ENCODE assay signal across 1 cellular context in the genomic region with DNA sequence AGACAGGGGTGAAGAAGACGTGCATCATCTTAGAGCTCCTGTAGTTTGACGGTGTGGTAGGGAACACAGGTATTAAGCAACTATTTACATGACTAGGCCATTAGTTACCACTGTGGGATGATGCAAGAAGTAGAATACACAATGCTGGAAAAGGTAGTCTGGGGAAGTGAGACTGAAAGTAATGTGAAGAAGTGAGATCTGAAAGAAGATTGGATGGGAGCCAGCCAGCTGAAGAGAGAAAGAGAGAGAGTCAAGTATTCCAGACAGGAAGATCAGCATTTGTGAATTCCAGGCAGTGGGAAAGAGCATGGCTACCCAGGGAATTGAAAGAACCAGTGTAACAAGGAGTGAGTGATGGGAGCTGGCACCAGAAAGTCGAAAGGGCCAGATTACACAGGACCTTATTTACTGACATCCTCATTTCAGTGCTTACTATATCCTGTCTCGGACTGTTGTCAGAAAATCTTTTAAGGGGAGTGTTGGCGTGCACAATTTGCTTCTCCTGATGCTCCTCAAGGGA.
TF ChIP-seq lines count a peak whose summit lies in the region.

No MANE protein-coding gene starts in this region.

TF ChIP-seq in HepG2, 621 proteins besides CTCF, POLR2A, EP300 and RAD21 (continued from another document and continues in another):
- TF ChIP-seq REPIN1 (CRISPR knock-in tag; IDR thresholded peaks at IDR 0.05; ENCODE audit: borderline replicate concordance, low read depth) (0 out of 2 replicates have a peak, but pooled peaks have one; percentile 20), ZFYVE20 (CRISPR knock-in tag; IDR thresholded peaks at IDR 0.05; ENCODE audit: borderline replicate concordance, low read depth) (no peak), ZNF274 (CRISPR knock-in tag; IDR thresholded peaks at IDR 0.05) (no peak), SIX1 (CRISPR knock-in tag; IDR thresholded peaks at IDR 0.05; ENCODE audit: borderline replicate concordance) (no peak), SSRP1 (CRISPR knock-in tag; IDR thresholded peaks at IDR 0.05) (no peak), SAFB2 (CRISPR knock-in tag; IDR thresholded peaks at IDR 0.05; ENCODE audit: borderline replicate concordance, low read depth) (no peak), ELF3 (CRISPR knock-in tag; IDR thresholded peaks at IDR 0.05) (no peak), ZNF619 (CRISPR knock-in tag; IDR thresholded peaks at IDR 0.05) (no peak), SP4 (CRISPR knock-in tag; IDR thresholded peaks at IDR 0.05) (no peak), SP1 (IDR thresholded peaks at IDR 0.05) (no peak), SP1 (CRISPR knock-in tag; IDR thresholded peaks at IDR 0.05) (no peak), ZNF256 (CRISPR knock-in tag; conservative IDR thresholded peaks at IDR 0.05) (no peak), SATB2 (CRISPR knock-in tag; IDR thresholded peaks at IDR 0.05) (no peak), POLR2AphosphoS5 (IDR thresholded peaks at IDR 0.05; ENCODE audit: low read depth, low read length) (no peak), ZNF761 (CRISPR knock-in tag; conservative IDR thresholded peaks at IDR 0.05) (no peak), NR2F1 (CRISPR knock-in tag; IDR thresholded peaks at IDR 0.05) (0 out of 4 replicates have a peak, but pooled peaks of 1 of the 2 experiments have one; percentile 13), STAT5B (CRISPR knock-in tag; IDR thresholded peaks at IDR 0.05) (no peak), NR2F6 (IDR thresholded peaks at IDR 0.05) (no peak), NR2F6 (CRISPR knock-in tag; IDR thresholded peaks at IDR 0.05) (0 out of 2 replicates have a peak, but pooled peaks have one; percentile 7), TBX2 (CRISPR knock-in tag; IDR thresholded peaks at IDR 0.05; ENCODE audit: borderline replicate concordance) (peak; percentile 60), NFE2 (CRISPR knock-in tag; IDR thresholded peaks at IDR 0.05) (no peak), EHMT2 (IDR thresholded peaks at IDR 0.05; ENCODE audit: borderline replicate concordance, low read depth, low read length) (no peak), FOSL2 (CRISPR knock-in tag; IDR thresholded peaks at IDR 0.05) (peak; percentile 83), YEATS2 (CRISPR knock-in tag; IDR thresholded peaks at IDR 0.05; ENCODE audit: borderline replicate concordance) (0 out of 2 replicates have a peak, but pooled peaks have one; percentile 29), ZIK1 (CRISPR knock-in tag; IDR thresholded peaks at IDR 0.05; ENCODE audit: borderline replicate concordance, low read depth) (no peak), CBX1 (IDR thresholded peaks at IDR 0.05; ENCODE audit: low read depth) (no peak)
- TF ChIP-seq, protein P1, sequence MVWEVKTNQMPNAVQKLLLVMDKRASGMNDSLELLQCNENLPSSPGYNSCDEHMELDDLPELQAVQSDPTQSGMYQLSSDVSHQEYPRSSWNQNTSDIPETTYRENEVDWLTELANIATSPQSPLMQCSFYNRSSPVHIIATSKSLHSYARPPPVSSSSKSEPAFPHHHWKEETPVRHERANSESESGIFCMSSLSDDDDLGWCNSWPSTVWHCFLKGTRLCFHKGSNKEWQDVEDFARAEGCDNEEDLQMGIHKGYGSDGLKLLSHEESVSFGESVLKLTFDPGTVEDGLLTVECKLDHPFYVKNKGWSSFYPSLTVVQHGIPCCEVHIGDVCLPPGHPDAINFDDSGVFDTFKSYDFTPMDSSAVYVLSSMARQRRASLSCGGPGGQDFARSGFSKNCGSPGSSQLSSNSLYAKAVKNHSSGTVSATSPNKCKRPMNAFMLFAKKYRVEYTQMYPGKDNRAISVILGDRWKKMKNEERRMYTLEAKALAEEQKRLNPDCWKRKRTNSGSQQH (CRISPR knock-in tag; IDR thresholded peaks at IDR 0.05; ENCODE audit: low read depth), result no peak
- TF ChIP-seq, protein P2, sequence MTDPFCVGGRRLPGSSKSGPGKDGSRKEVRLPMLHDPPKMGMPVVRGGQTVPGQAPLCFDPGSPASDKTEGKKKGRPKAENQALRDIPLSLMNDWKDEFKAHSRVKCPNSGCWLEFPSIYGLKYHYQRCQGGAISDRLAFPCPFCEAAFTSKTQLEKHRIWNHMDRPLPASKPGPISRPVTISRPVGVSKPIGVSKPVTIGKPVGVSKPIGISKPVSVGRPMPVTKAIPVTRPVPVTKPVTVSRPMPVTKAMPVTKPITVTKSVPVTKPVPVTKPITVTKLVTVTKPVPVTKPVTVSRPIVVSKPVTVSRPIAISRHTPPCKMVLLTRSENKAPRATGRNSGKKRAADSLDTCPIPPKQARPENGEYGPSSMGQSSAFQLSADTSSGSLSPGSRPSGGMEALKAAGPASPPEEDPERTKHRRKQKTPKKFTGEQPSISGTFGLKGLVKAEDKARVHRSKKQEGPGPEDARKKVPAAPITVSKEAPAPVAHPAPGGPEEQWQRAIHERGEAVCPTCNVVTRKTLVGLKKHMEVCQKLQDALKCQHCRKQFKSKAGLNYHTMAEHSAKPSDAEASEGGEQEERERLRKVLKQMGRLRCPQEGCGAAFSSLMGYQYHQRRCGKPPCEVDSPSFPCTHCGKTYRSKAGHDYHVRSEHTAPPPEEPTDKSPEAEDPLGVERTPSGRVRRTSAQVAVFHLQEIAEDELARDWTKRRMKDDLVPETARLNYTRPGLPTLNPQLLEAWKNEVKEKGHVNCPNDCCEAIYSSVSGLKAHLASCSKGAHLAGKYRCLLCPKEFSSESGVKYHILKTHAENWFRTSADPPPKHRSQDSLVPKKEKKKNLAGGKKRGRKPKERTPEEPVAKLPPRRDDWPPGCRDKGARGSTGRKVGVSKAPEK (CRISPR knock-in tag; IDR thresholded peaks at IDR 0.05; ENCODE audit: borderline replicate concordance), result no peak
- TF ChIP-seq, protein P3, sequence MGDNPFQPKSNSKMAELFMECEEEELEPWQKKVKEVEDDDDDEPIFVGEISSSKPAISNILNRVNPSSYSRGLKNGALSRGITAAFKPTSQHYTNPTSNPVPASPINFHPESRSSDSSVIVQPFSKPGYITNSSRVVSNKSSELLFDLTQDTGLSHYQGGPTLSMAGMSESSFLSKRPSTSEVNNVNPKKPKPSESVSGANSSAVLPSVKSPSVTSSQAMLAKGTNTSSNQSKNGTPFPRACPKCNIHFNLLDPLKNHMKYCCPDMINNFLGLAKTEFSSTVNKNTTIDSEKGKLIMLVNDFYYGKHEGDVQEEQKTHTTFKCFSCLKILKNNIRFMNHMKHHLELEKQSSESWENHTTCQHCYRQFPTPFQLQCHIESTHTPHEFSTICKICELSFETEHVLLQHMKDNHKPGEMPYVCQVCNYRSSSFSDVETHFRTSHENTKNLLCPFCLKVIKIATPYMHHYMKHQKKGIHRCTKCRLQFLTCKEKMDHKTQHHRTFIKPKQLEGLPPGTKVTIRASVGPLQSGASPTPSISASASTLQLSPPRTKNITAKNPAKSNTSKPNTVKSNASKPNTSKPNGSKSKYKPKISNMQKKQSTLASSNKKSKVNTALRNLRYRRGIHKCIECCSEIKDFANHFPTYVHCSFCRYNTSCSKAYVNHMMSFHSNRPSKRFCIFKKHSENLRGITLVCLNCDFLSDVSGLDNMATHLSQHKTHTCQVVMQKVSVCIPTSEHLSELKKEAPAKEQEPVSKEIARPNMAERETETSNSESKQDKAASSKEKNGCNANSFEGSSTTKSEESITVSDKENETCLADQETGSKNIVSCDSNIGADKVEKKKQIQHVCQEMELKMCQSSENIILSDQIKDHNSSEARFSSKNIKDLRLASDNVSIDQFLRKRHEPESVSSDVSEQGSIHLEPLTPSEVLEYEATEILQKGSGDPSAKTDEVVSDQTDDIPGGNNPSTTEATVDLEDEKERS (CRISPR knock-in tag; IDR thresholded peaks at IDR 0.05), result no peak
- TF ChIP-seq, protein P4, sequence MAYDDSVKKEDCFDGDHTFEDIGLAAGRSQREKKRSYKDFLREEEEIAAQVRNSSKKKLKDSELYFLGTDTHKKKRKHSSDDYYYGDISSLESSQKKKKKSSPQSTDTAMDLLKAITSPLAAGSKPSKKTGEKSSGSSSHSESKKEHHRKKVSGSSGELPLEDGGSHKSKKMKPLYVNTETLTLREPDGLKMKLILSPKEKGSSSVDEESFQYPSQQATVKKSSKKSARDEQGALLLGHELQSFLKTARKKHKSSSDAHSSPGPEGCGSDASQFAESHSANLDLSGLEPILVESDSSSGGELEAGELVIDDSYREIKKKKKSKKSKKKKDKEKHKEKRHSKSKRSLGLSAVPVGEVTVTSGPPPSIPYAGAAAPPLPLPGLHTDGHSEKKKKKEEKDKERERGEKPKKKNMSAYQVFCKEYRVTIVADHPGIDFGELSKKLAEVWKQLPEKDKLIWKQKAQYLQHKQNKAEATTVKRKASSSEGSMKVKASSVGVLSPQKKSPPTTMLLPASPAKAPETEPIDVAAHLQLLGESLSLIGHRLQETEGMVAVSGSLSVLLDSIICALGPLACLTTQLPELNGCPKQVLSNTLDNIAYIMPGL (CRISPR knock-in tag; IDR thresholded peaks at IDR 0.05; ENCODE audit: borderline replicate concordance in 1 of 2, low read depth in 1 of 2), result peak in 1 of 2 experiments; percentile 60; a peak in 1 of 4 replicates
- TF ChIP-seq, protein P5, sequence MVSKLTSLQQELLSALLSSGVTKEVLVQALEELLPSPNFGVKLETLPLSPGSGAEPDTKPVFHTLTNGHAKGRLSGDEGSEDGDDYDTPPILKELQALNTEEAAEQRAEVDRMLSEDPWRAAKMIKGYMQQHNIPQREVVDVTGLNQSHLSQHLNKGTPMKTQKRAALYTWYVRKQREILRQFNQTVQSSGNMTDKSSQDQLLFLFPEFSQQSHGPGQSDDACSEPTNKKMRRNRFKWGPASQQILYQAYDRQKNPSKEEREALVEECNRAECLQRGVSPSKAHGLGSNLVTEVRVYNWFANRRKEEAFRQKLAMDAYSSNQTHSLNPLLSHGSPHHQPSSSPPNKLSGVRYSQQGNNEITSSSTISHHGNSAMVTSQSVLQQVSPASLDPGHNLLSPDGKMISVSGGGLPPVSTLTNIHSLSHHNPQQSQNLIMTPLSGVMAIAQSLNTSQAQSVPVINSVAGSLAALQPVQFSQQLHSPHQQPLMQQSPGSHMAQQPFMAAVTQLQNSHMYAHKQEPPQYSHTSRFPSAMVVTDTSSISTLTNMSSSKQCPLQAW (CRISPR knock-in tag; IDR thresholded peaks at IDR 0.05), result peak; percentile 26; the same call in 1 of the 2 replicates
- TF ChIP-seq, protein P6, sequence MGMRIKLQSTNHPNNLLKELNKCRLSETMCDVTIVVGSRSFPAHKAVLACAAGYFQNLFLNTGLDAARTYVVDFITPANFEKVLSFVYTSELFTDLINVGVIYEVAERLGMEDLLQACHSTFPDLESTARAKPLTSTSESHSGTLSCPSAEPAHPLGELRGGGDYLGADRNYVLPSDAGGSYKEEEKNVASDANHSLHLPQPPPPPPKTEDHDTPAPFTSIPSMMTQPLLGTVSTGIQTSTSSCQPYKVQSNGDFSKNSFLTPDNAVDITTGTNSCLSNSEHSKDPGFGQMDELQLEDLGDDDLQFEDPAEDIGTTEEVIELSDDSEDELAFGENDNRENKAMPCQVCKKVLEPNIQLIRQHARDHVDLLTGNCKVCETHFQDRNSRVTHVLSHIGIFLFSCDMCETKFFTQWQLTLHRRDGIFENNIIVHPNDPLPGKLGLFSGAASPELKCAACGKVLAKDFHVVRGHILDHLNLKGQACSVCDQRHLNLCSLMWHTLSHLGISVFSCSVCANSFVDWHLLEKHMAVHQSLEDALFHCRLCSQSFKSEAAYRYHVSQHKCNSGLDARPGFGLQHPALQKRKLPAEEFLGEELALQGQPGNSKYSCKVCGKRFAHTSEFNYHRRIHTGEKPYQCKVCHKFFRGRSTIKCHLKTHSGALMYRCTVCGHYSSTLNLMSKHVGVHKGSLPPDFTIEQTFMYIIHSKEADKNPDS (CRISPR knock-in tag; IDR thresholded peaks at IDR 0.05), result no peak
- TF ChIP-seq, protein P7, sequence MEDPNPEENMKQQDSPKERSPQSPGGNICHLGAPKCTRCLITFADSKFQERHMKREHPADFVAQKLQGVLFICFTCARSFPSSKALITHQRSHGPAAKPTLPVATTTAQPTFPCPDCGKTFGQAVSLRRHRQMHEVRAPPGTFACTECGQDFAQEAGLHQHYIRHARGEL (CRISPR knock-in tag; IDR thresholded peaks at IDR 0.05), result no peak
- TF ChIP-seq, protein P8, sequence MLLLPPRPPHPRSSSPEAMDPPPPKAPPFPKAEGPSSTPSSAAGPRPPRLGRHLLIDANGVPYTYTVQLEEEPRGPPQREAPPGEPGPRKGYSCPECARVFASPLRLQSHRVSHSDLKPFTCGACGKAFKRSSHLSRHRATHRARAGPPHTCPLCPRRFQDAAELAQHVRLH (CRISPR knock-in tag; IDR thresholded peaks at IDR 0.05; ENCODE audit: borderline replicate concordance, low read depth), result 0 out of 2 replicates have a peak, but pooled peaks have one; percentile 6
- TF ChIP-seq, protein P9, sequence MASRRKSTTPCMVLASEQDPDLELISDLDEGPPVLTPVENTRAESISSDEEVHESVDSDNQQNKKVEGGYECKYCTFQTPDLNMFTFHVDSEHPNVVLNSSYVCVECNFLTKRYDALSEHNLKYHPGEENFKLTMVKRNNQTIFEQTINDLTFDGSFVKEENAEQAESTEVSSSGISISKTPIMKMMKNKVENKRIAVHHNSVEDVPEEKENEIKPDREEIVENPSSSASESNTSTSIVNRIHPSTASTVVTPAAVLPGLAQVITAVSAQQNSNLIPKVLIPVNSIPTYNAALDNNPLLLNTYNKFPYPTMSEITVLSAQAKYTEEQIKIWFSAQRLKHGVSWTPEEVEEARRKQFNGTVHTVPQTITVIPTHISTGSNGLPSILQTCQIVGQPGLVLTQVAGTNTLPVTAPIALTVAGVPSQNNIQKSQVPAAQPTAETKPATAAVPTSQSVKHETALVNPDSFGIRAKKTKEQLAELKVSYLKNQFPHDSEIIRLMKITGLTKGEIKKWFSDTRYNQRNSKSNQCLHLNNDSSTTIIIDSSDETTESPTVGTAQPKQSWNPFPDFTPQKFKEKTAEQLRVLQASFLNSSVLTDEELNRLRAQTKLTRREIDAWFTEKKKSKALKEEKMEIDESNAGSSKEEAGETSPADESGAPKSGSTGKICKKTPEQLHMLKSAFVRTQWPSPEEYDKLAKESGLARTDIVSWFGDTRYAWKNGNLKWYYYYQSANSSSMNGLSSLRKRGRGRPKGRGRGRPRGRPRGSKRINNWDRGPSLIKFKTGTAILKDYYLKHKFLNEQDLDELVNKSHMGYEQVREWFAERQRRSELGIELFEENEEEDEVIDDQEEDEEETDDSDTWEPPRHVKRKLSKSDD (CRISPR knock-in tag; IDR thresholded peaks at IDR 0.05; ENCODE audit: low read depth), result no peak
- TF ChIP-seq, protein P10, sequence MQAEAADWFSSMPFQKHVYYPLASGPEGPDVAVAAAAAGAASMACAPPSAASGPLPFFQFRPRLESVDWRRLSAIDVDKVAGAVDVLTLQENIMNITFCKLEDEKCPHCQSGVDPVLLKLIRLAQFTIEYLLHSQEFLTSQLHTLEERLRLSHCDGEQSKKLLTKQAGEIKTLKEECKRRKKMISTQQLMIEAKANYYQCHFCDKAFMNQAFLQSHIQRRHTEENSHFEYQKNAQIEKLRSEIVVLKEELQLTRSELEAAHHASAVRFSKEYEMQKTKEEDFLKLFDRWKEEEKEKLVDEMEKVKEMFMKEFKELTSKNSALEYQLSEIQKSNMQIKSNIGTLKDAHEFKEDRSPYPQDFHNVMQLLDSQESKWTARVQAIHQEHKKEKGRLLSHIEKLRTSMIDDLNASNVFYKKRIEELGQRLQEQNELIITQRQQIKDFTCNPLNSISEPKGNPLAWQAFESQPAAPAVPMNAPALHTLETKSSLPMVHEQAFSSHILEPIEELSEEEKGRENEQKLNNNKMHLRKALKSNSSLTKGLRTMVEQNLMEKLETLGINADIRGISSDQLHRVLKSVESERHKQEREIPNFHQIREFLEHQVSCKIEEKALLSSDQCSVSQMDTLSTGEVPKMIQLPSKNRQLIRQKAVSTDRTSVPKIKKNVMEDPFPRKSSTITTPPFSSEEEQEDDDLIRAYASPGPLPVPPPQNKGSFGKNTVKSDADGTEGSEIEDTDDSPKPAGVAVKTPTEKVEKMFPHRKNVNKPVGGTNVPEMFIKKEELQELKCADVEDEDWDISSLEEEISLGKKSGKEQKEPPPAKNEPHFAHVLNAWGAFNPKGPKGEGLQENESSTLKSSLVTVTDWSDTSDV (CRISPR knock-in tag; IDR thresholded peaks at IDR 0.05), result no peak
- TF ChIP-seq, protein P11, sequence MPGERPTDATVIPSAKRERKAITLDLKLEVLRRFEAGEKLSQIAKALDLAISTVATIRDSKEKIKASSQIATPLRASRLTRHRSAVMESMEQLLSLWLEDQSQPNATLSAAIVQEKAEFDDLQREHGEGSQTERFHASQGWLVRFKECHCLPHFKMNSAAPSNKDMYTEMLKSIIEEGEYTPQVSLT (CRISPR knock-in tag; IDR thresholded peaks at IDR 0.05; ENCODE audit: borderline replicate concordance, low read depth), result no peak
